10 cellular contexts compared by ENCODE assay signal in the genomic region with DNA sequence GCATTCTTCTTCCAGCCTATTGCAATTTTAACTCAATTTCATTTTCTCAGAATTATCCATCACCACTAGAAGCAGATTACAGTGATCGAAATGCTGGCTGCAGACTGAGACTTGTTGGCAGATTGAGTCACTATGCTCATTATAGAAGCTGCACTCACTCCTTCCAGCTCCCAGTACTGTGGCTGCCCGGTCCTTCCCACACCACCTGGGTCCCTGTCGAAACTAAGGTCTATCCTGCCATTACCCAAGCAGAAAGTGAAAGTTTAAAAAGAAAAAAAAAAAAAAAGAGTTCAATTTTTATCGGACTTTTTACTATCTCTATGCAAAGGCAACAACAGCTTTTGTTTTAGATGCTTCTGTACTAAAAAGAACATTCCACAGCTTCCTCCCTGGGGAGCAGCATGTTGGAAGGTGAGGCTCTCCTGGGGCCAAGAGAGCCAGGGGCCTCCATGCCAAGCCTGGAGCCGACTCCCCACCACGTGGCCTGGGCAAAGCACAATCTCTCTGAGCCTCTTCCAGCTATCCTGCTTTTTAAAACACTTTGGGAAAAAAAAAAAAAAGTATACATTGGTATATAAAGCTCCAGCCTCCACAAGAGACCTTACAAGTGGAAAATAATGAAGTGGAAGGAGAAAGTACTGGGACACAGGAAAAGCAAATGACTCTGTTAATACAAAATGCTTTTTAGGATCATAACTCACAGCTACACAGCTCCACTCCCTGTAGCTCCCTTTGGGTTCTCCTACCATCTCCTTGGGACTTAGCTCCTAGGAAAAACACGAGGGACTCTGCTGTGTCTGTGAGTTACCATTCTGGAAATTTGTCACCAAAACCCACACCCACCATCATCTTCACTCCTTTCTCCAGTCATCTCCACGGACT.
A peak's percentile ranks its signal among the peaks of the same experiment; 100 is the strongest.
DNase-seq lines count a peak whose midpoint lies in the region; ATAC-seq and TF ChIP-seq lines count a peak whose summit lies in the region.
"Had no signal": no experiment of that assay in that cellular context is flagged by ENCODE, and none has a peak within 500 bp of the region (broad histone marks: within the 10 kb centered on the region; RNA-seq: fewer than 3 reads in every experiment).

No MANE protein-coding gene starts in this region.

- H3K36me3 ChIP-seq in esophagus (ENCODE audit: control insufficient read depth in 2 of 2, insufficient read depth in 2 of 2, low read length in 1 of 2) = peaks cover 19 to 25% of the 10 kb centered on the region in 2 donors
- H3K36me3 ChIP-seq in uterus = no peaks in the 10 kb centered on the region

- no peak overlapping the region for H3K27ac Mint-ChIP-seq in T-helper 17 cell
- H3K27ac Mint-ChIP-seq in nephron = peak overlapping the region in 2 of 3 experiments; percentile 40

- 30 to 46% methylated on average over 8 of the region's 8 CpGs for WGBS in esophagus, 2 donors

- H3K27me3 Mint-ChIP-seq in T-helper 17 cell (no peaks in the 10 kb centered on the region), nephron (ENCODE audit: low read depth) (no peaks in the 10 kb centered on the region)

- TF ChIP-seq CTCF in nephron (IDR thresholded peaks at IDR 0.05; ENCODE audit: unreplicated experiment in 3 of 3) (no peak), uterus (IDR thresholded peaks at IDR 0.05) (no peak)

- H3K27me3 ChIP-seq in esophagus (ENCODE audit: control insufficient read depth in 1 of 2, insufficient read depth in 2 of 2, low read length in 2 of 2) (no peaks in the 10 kb centered on the region), uterus (no peaks in the 10 kb centered on the region)
- H3K27me3 ChIP-seq: neutrophil had no signal

- H3K4me1 Mint-ChIP-seq in T-helper 17 cell (peaks cover 2% of the 10 kb centered on the region), nephron (peaks cover 9% of the 10 kb centered on the region)

- no peak for ATAC-seq in T-helper 17 cell

- intact Hi-C loops in uterus (cut with DNase I; ENCODE audit: low total_unique reads) = no loop called here

- no peak for TF ChIP-seq POLR2A in uterus (IDR thresholded peaks at IDR 0.05)

- H3K36me3 Mint-ChIP-seq in T-helper 17 cell (ENCODE audit: low read depth) = peaks cover 3% of the 10 kb centered on the region
- peaks cover 33% of the 10 kb centered on the region for H3K36me3 Mint-ChIP-seq in nephron (ENCODE audit: low read depth)

- peaks cover 0 to 9% of the 10 kb centered on the region in 2 donors for H3K4me1 ChIP-seq in esophagus (ENCODE audit: control insufficient read depth in 2 of 2, insufficient read depth in 2 of 2, low read length in 1 of 2)
- H3K4me1 ChIP-seq in uterus = peaks cover 4 to 7% of the 10 kb centered on the region in 2 donors

- no peak for DNase-seq in T-helper 17 cell
- no peak for DNase-seq in uterus
- no peak for DNase-seq in T-helper 9 cell
- DNase-seq in NCI-H146 (lab: John Stamatoyannopoulos, UW) = no peak
- no peak for DNase-seq in NCI-H1694 treated with DMSO at 0.1 percent for 48 hours (lab: John Stamatoyannopoulos, UW)
- DNase-seq in activated CD4-positive, alpha-beta T cell treated with anti-CD3 and anti-CD28 coated beads, Interleukin-2, amount 50 U/mL, for 1 hour = no peak
- DNase-seq: activated T-cell treated with anti-CD3 and anti-CD28 coated beads for 4 hours had no signal

- H3K9me3 ChIP-seq in T-helper 17 cell (ENCODE audit: control insufficient read depth, low read length, poor library complexity, severe bottlenecking) (no peaks in the 10 kb centered on the region), esophagus (ENCODE audit: control insufficient read depth in 2 of 2, insufficient read depth in 1 of 2, low read depth in 1 of 2, low read length in 1 of 2) (no peaks in the 10 kb centered on the region), uterus (no peaks in the 10 kb centered on the region)
- H3K9me3 ChIP-seq: neutrophil had no signal

- H3K4me3 Mint-ChIP-seq in T-helper 17 cell = peak overlapping the region; percentile 15
- H3K4me3 Mint-ChIP-seq in nephron = no peak overlapping the region

- H3K4me3 ChIP-seq in esophagus (ENCODE audit: low read depth in 1 of 2, low read length in 2 of 2) (no peak overlapping the region), uterus (no peak overlapping the region)

- no peaks in the 10 kb centered on the region for H3K9me3 Mint-ChIP-seq in nephron

- H3K27ac ChIP-seq in esophagus (ENCODE audit: low read depth in 2 of 2, low read length in 1 of 2) (peak overlapping the region; percentile 57 to 63), uterus (peak overlapping the region; percentile 44 to 80)
- H3K27ac ChIP-seq: neutrophil had no signal
